ENCODE assay signal across 8 cellular contexts in the genomic region with DNA sequence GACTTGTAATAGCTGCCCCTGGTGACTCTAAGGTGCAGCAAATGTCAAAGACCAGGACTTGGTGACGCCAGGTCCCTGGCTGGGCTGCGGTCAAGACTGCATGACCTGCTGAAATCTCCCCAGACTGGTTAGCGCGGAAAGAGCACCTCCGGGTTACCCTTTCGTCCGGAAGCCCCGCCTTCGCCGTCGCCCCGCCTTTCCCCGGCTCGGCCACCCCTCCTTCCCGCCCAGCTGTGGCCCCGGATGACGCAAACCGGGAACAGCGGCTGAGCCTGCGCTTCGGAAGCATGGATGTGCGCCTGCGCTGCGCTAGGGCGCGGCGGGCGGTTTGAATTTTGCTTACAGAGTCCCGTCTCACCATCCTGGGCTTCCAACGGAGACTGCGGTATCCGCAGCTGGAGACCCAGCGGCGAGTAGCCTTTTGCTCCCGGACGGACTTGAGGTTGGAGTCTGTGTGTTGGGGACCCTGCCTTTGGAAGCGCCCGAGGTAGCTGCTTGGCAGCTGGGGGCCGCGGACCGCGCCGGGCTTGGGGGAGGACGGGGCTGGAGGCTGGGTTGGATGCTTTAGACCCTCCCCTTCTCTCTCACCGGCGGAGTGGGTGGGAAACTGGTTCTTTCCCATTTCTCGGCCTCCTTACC. TPM values are rescaled to one million over a fixed set of nuclear protein-coding genes. Genes with fewer than 3 reads are reported as not detected.
DNase-seq lines count a peak whose midpoint lies in the region; ATAC-seq and TF ChIP-seq lines count a peak whose summit lies in the region.

A gene with protein sequence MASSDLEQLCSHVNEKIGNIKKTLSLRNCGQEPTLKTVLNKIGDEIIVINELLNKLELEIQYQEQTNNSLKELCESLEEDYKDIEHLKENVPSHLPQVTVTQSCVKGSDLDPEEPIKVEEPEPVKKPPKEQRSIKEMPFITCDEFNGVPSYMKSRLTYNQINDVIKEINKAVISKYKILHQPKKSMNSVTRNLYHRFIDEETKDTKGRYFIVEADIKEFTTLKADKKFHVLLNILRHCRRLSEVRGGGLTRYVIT (plus strand): TSS at position 294 of the 639 bp plus-strand sequence. CDS start 785 bp downstream, outside the sequence.

- peaks cover 7% of the 10 kb centered on the region for H3K9me3 Mint-ChIP-seq in activated naive CD4-positive, alpha-beta T cell treated with anti-CD3 and anti-CD28 coated beads, Interleukin-2, amount 50 U/mL, for 24 hours

- no peaks in the 10 kb centered on the region; the same call in none of the 2 replicates for H3K36me3 ChIP-seq in GM06990 (ENCODE audit: control insufficient read depth, insufficient read depth, low read length)

- peaks cover 4% of the 10 kb centered on the region for H3K27me3 Mint-ChIP-seq in activated naive CD4-positive, alpha-beta T cell treated with anti-CD3 and anti-CD28 coated beads, Interleukin-2, amount 50 U/mL, for 24 hours

- peaks cover 1% of the 10 kb centered on the region for H3K36me3 Mint-ChIP-seq in activated naive CD4-positive, alpha-beta T cell treated with anti-CD3 and anti-CD28 coated beads, Interleukin-2, amount 50 U/mL, for 24 hours

- peak within 1 kb of the TSS; percentile 77 for H3K27ac Mint-ChIP-seq in activated naive CD4-positive, alpha-beta T cell treated with anti-CD3 and anti-CD28 coated beads, Interleukin-2, amount 50 U/mL, for 24 hours

- ATAC-seq in HG02588 (IDR thresholded peaks at IDR 0.05; ENCODE audit: unreplicated experiment): peak; percentile 89
- ATAC-seq in SK-N-SH treated with all-trans-retinoic acid at 6 μM for 48 hours: peak; percentile 98

- no peaks in the 10 kb centered on the region for H3K27me3 ChIP-seq in GM06990 (replicated peaks; ENCODE audit: control insufficient read depth, insufficient read depth, low read length)

- peaks cover 15% of the 10 kb centered on the region for H3K4me1 Mint-ChIP-seq in activated naive CD4-positive, alpha-beta T cell treated with anti-CD3 and anti-CD28 coated beads, Interleukin-2, amount 50 U/mL, for 24 hours

- peak within 1 kb of the TSS; percentile 42 for H3K27ac ChIP-seq in temporal lobe (ENCODE audit: low read depth, low read length)

- TF ChIP-seq CTCF in GM06990 (IDR thresholded peaks at IDR 0.05; ENCODE audit: insufficient read depth, low read length, poor library complexity, severe bottlenecking): no peak

- H3K4me3 ChIP-seq in GM06990 (replicated peaks; ENCODE audit: low read depth, low read length): peak within 1 kb of the TSS; percentile 89

- peak within 1 kb of the TSS; percentile 84 for H3K4me3 Mint-ChIP-seq in activated naive CD4-positive, alpha-beta T cell treated with anti-CD3 and anti-CD28 coated beads, Interleukin-2, amount 50 U/mL, for 24 hours

- DNase-seq in GM06990 (ENCODE audit: extremely low read depth, insufficient read length) (peak; percentile 97), NCI-H1092 (lab: John Stamatoyannopoulos, UW) (peak; percentile 97), globus pallidus (ENCODE audit: low spot score) (peak; percentile 93), nucleus accumbens (lab: John Stamatoyannopoulos, UW) (peak; percentile 35 to 97 (median 90))

TF ChIP-seq in SK-N-SH treated with all-trans-retinoic acid at 6 μM for 48 hours, 23 proteins besides CTCF, POLR2A, EP300 and RAD21:
- TF ChIP-seq PATZ1 (CRISPR knock-in tag; IDR thresholded peaks at IDR 0.05; ENCODE audit: borderline replicate concordance) (no peak), ZFP3 (CRISPR knock-in tag; IDR thresholded peaks at IDR 0.05) (no peak)

RNA-seq across cellular contexts. Expression of the gene that starts here (rescaled TPM):
- 2.0 TPM for total RNA-seq in temporal lobe

Comparison
In these comparisons a context has a peak if more than half of its experiments do, and no peak if none do; other contexts are left out.
1. Peak in every context shown above with its lines: DNase-seq, ATAC-seq, H3K4me3 ChIP-seq and H3K27ac ChIP-seq.